Comparison of ENCODE assay signal across 1 cellular context in genomic region chr5:177087707-177088005, GRCh38.
TF ChIP-seq lines count a peak whose summit lies in the region.

No MANE protein-coding gene starts in this region.

TF ChIP-seq in IMR-90, 13 proteins besides CTCF, POLR2A, EP300 and RAD21 (continued from another document):
- no peak for TF ChIP-seq ELK1 (IDR thresholded peaks at IDR 0.05; ENCODE audit: borderline replicate concordance, low read depth, low read length)
- no peak for TF ChIP-seq RFX5 (IDR thresholded peaks at IDR 0.05; ENCODE audit: low read depth, low read length)
- no peak for TF ChIP-seq SMC3 (IDR thresholded peaks at IDR 0.05; ENCODE audit: low read depth, low read length)
- no peak for TF ChIP-seq FOS (IDR thresholded peaks at IDR 0.05; ENCODE audit: low read depth, low read length)
- no peak for TF ChIP-seq USF2 (IDR thresholded peaks at IDR 0.05; ENCODE audit: low read depth, low read length)
- TF ChIP-seq RCOR1 (IDR thresholded peaks at IDR 0.05; ENCODE audit: insufficient replicate concordance, low read length), result no peak
- TF ChIP-seq BHLHE40 (IDR thresholded peaks at IDR 0.05; ENCODE audit: low read depth, low read length), result no peak
- TF ChIP-seq CEBPB (IDR thresholded peaks at IDR 0.05; ENCODE audit: low read depth, low read length), result no peak
- no peak for TF ChIP-seq NFE2L2 (IDR thresholded peaks at IDR 0.05; ENCODE audit: low read depth, low read length)
- TF ChIP-seq MXI1 (IDR thresholded peaks at IDR 0.05; ENCODE audit: borderline replicate concordance, low read depth, low read length), result no peak
- TF ChIP-seq MAFK (IDR thresholded peaks at IDR 0.05; ENCODE audit: low read depth, low read length), result no peak
TF ChIP-seq in IMR-90: peak in this region for 0.
